Comparison of ENCODE assay signal across 1 cellular context in the genomic region with DNA sequence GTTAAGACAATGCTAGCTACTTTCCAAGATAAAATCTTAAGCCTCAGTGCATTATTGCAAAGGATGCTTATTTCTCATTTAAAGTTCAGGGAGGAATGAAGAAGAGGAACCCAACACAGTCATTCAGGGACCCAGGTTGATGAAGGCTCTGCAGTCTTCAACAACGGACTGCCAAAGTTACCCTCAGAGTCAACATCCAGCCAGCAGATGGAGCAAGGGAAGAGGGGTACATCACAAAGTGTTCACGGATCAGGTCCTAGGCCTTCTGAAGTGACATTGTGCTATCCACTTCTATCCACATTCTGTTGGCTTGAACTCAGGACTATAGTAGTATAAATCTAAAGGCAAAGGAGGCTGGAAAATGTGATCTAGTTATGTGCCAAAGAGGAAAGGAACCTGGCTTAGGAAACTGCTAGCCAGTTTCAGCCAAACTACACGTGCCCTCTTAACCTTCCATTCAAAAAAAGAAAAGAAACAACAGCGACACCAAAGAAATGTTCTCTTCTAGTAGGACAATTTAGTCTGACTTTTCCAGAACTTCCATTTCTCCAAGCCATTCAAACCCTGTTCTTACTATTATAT.
TF ChIP-seq lines count a peak whose summit lies in the region.

No MANE protein-coding gene starts in this region.

TF ChIP-seq in H1, 55 proteins besides CTCF, POLR2A, EP300 and RAD21:
- TF ChIP-seq TEAD4 (IDR thresholded peaks at IDR 0.05; ENCODE audit: low read depth, low read length) (no peak), FOSL1 (IDR thresholded peaks at IDR 0.05; ENCODE audit: insufficient read depth, low read depth, low read length) (no peak), MAFK (IDR thresholded peaks at IDR 0.05; ENCODE audit: low read depth, low read length) (no peak), HDAC6 (IDR thresholded peaks at IDR 0.05; ENCODE audit: low read depth, low read length) (no peak), RBBP5 (IDR thresholded peaks at IDR 0.05; ENCODE audit: borderline replicate concordance, low read depth, low read length) (no peak), GABPA (IDR thresholded peaks at IDR 0.05; ENCODE audit: borderline replicate concordance, insufficient read depth, low read length) (no peak), CREB1 (IDR thresholded peaks at IDR 0.05) (no peak)
